Comparison of ENCODE assay signal across 10 cellular contexts in the genomic region with DNA sequence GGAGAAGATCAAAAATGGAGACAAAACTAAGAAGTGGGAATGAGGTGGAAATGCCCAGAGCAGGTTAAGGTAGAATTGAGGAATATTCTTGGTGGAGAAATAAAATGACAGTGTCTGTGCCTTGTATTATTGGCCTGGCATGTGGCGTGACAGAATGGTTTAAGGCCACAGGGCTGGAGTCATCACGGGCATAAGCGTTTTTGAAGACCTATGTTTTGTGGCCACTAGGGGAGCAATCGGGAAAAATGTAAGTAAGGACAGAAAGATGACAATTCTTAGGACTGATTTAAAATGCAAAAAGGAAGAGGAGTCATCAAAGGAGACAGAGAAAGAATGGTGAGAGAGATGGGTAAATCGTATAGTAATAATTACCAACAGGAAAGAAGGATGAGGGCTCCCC.
A peak's percentile ranks its signal among the peaks of the same experiment; 100 is the strongest.
DNase-seq lines count a peak whose midpoint lies in the region; TF ChIP-seq lines count a peak whose summit lies in the region.
"Had no signal": no experiment of that assay in that cellular context is flagged by ENCODE, and none has a peak within 500 bp of the region (broad histone marks: within the 10 kb centered on the region; RNA-seq: fewer than 3 reads in every experiment).

No MANE protein-coding gene starts in this region.

- H3K27ac ChIP-seq in osteoblast (ENCODE audit: low read depth, low read length), result no peak overlapping the region

- H4K20me1 ChIP-seq in osteoblast (ENCODE audit: insufficient read depth, low read length), result no peaks in the 10 kb centered on the region

- no peaks in the 10 kb centered on the region for H3K79me2 ChIP-seq in osteoblast (ENCODE audit: insufficient read depth, low read length)

- H2AFZ ChIP-seq in osteoblast (ENCODE audit: low read length), result no peak overlapping the region

- TF ChIP-seq CTCF in LNCAP (IDR thresholded peaks at IDR 0.05), result peak; percentile 45
- peak; percentile 45 for TF ChIP-seq CTCF in osteoblast (IDR thresholded peaks at IDR 0.05; ENCODE audit: extremely low read depth, low read depth, low read length)

- H3K4me3 ChIP-seq in osteoblast (ENCODE audit: insufficient read depth, low read length), result no peak overlapping the region

- no peaks in the 10 kb centered on the region for H3K36me3 ChIP-seq in osteoblast (ENCODE audit: insufficient read depth, low read length)

- H3K27me3 ChIP-seq in osteoblast (ENCODE audit: insufficient read depth, low read length), result no peaks in the 10 kb centered on the region

- DNase-seq in DMS 273 (lab: John Stamatoyannopoulos, UW; ENCODE audit: unreplicated experiment), result peak; percentile 36
- no peak for DNase-seq in DMS 273 treated with DMSO at 0.1 percent for 48 hours (lab: John Stamatoyannopoulos, UW)
- DNase-seq in dermis blood vessel endothelial cell, result peak; percentile 30
- no peak for DNase-seq in osteoblast (ENCODE audit: insufficient read length, low spot score, missing footprints)
- DNase-seq in COR-L47 (lab: John Stamatoyannopoulos, UW), result no peak
- DNase-seq in activated CD8-positive, alpha-beta memory T cell treated with anti-CD3 and anti-CD28 coated beads, Interleukin-2, amount 50 U/mL, for 48 hours, result no peak
- no peak for DNase-seq in cortex of kidney (lab: John Stamatoyannopoulos, UW)
- DNase-seq: 8988T, activated gamma-delta T cell had no signal

- H3K9me3 ChIP-seq in osteoblast (ENCODE audit: low read depth, low read length), result no peaks in the 10 kb centered on the region

- H3K4me2 ChIP-seq in osteoblast (ENCODE audit: insufficient read depth, low read length), result no peak overlapping the region

- H3K4me1 ChIP-seq in osteoblast (ENCODE audit: insufficient read depth, low read length), result no peaks in the 10 kb centered on the region

Comparison
In these comparisons a context has a peak if more than half of its experiments do, and no peak if none do; other contexts are left out.
1. DNase-seq: peak in DMS 273 (single experiment) and dermis blood vessel endothelial cell (single experiment); none in DMS 273 treated with DMSO at 0.1 percent for 48 hours (single experiment), osteoblast (single experiment), COR-L47 (single experiment), activated CD8-positive, alpha-beta memory T cell treated with anti-CD3 and anti-CD28 coated beads, Interleukin-2, amount 50 U/mL, for 48 hours (single experiment) and cortex of kidney (single experiment).